ENCODE assay signal across 1 cellular context in the genomic region with DNA sequence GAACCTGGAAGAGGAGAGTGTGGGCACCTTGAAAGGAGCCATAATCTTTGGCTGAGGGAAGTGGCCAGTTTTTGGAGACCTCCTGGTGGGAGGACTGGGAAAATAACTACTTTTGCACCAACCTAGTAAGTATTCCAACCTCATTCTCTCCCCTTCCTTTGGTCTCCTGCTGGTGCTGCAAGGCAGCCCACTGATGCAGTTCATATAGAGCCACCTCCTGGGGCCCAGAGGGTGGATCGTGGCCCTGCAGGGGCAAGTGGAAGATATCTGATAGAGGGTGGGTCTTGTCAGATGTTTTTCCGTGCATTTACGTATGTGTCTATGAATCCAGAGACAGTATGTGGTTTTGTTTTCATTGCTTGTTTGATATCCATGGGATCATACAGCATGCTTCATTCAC.
TF ChIP-seq lines count a peak whose summit lies in the region.

No MANE protein-coding gene starts in this region.

TF ChIP-seq in K562, 482 proteins besides CTCF, POLR2A, EP300 and RAD21 (continued from another document):
- no peak for TF ChIP-seq ZNF407 (IDR thresholded peaks at IDR 0.05; ENCODE audit: low read depth)
